ENCODE assay signal across 27 cellular contexts in genomic region chr17:68943123-68943811, GRCh38. TPM values are rescaled to one million over a fixed set of nuclear protein-coding genes. Genes with fewer than 3 reads are reported as not detected.
"Had no signal": no experiment of that assay in that cellular context is flagged by ENCODE, and none has a peak within 500 bp of the region (broad histone marks: within the 10 kb centered on the region; RNA-seq: fewer than 3 reads in every experiment).

No MANE protein-coding gene starts in this region.

- DNase-seq: colonic mucosa; cortex of kidney; effector CD8-positive, alpha-beta T cell; effector memory CD8-positive, alpha-beta T cell; endodermal cell; erythroblast; esophagus squamous epithelium; foreskin fibroblast; foreskin melanocyte; gastrocnemius medialis; glutamatergic neuron; head of caudate nucleus; heart right ventricle; hippocampal formation; left cardiac atrium; left ventricle myocardium inferior; lower lobe of right lung; mesendoderm; midbrain; naive thymus-derived CD4-positive, alpha-beta T cell had no signal

- H3K27me3 ChIP-seq: colonic mucosa, esophagus squamous epithelium, gastrocnemius medialis, heart right ventricle had no signal

- H3K27ac ChIP-seq: colonic mucosa, epithelial cell of prostate, esophagus squamous epithelium, gastrocnemius medialis, heart right ventricle, left ventricle myocardium inferior, lower lobe of right lung had no signal

- FAIRE-seq: endometrium, islet of Langerhans, keratinocyte had no signal

- H3K4me1 ChIP-seq: colonic mucosa, esophagus squamous epithelium, gastrocnemius medialis, lower lobe of right lung had no signal

- ATAC-seq: effector memory CD8-positive, alpha-beta T cell; esophagus mucosa; gastrocnemius medialis; heart right ventricle; left cardiac atrium; lower lobe of right lung; naive thymus-derived CD4-positive, alpha-beta T cell had no signal

- H3K36me3 ChIP-seq: colonic mucosa, esophagus squamous epithelium, gastrocnemius medialis, lower lobe of right lung had no signal

- H3K9me3 ChIP-seq: colonic mucosa, esophagus squamous epithelium, gastrocnemius medialis, lower lobe of right lung had no signal

- H3K4me3 ChIP-seq: colonic mucosa, esophagus squamous epithelium, gastrocnemius medialis, heart right ventricle, left ventricle myocardium inferior, lower lobe of right lung had no signal

RNA-seq across cellular contexts. Expression of gene ABCA8, which starts 11.9 kb away (rescaled TPM):
- total RNA-seq: endodermal cell; kidney epithelial cell; lung microvascular endothelial cell; naive thymus-derived CD4-positive, alpha-beta T cell had no signal
- polyA plus RNA-seq: naive thymus-derived CD4-positive, alpha-beta T cell had no signal
